1 cellular context compared by ENCODE assay signal in genomic region chr12:131666978-131667588, GRCh38.
TF ChIP-seq lines count a peak whose summit lies in the region.

No MANE protein-coding gene starts in this region.

TF ChIP-seq in K562, 482 proteins besides CTCF, POLR2A, EP300 and RAD21 (continued from another document):
- TF ChIP-seq RFX1 (IDR thresholded peaks at IDR 0.05) (0 out of 2 replicates have a peak, but pooled peaks have one; percentile 18), ZBTB11 (CRISPR knock-in tag; IDR thresholded peaks at IDR 0.05) (0 out of 6 replicates have a peak, but pooled peaks of 1 of the 3 experiments have one; percentile 34)
